11 cellular contexts compared by ENCODE assay signal in genomic region chr14:80940146-80940545, GRCh38. TPM values are rescaled to one million over a fixed set of nuclear protein-coding genes. Genes with fewer than 3 reads are reported as not detected.
A peak's percentile ranks its signal among the peaks of the same experiment; 100 is the strongest.
DNase-seq lines count a peak whose midpoint lies in the region; ATAC-seq and TF ChIP-seq lines count a peak whose summit lies in the region.
"Had no signal": no experiment of that assay in that cellular context is flagged by ENCODE, and none has a peak within 500 bp of the region (broad histone marks: within the 10 kb centered on the region; RNA-seq: fewer than 3 reads in every experiment).

No MANE protein-coding gene starts in this region.

- no peaks in the 10 kb centered on the region for H3K27me3 ChIP-seq in Karpas-422 (ENCODE audit: low read length)
- H3K27me3 ChIP-seq in MG63, result no peaks in the 10 kb centered on the region
- H3K27me3 ChIP-seq: adrenal gland, right atrium auricular region had no signal

- peak; percentile 37 for ATAC-seq in activated CD8-positive, alpha-beta T cell treated with anti-CD3 and anti-CD28 coated beads for 36 hours
- ATAC-seq in esophagus mucosa, result no peak

- peaks cover 21% of the 10 kb centered on the region for H3K4me1 Mint-ChIP-seq in activated CD8-positive, alpha-beta T cell treated with anti-CD3 and anti-CD28 coated beads for 36 hours (ENCODE audit: low read depth)

- H3K4me2 ChIP-seq in Karpas-422 (ENCODE audit: low read depth, low read length, poor library complexity, severe bottlenecking), result peak overlapping the region; percentile 83

- H3K4me1 ChIP-seq in Karpas-422 (ENCODE audit: low read length), result peaks cover 40% of the 10 kb centered on the region

- POLR2A ChIA-PET in activated CD8-positive, alpha-beta T cell treated with anti-CD3 and anti-CD28 coated beads for 36 hours (lab: Charles Lee), result interaction anchor here (2.6 to 4.6 kb wide), 2 partner anchors 10 to 19 kb away, joined by 12 to 29 read pairs; no protein-coding TSS in a partner anchor

- H3K4me3 Mint-ChIP-seq in activated CD8-positive, alpha-beta T cell treated with anti-CD3 and anti-CD28 coated beads for 36 hours, result peak overlapping the region; percentile 55

- H3K4me3 ChIP-seq in Karpas-422 (ENCODE audit: low read length), result peak overlapping the region; percentile 83
- no peak overlapping the region for H3K4me3 ChIP-seq in foreskin fibroblast (ENCODE audit: low read depth in 1 of 2, low read length in 2 of 2)
- H3K4me3 ChIP-seq in MG63, result no peak overlapping the region

- peaks cover 1% of the 10 kb centered on the region for H3K36me3 Mint-ChIP-seq in activated CD8-positive, alpha-beta T cell treated with anti-CD3 and anti-CD28 coated beads for 36 hours (ENCODE audit: low read depth)

- no peaks in the 10 kb centered on the region for H3K9me3 ChIP-seq in Karpas-422 (ENCODE audit: low read length)
- no peaks in the 10 kb centered on the region for H3K9me3 ChIP-seq in MG63
- H3K9me3 ChIP-seq: adrenal gland, right atrium auricular region had no signal

- peak; percentile 8 for DNase-seq in stimulated activated CD4-positive, alpha-beta T cell treated with anti-CD3 and anti-CD28 coated beads, Interleukin-15, amount 100 ng/mL, for 24 hours
- DNase-seq in stimulated activated CD4-positive, alpha-beta T cell treated with anti-CD3 and anti-CD28 coated beads, Interleukin-2, amount 100 ng/mL, for 24 hours, result no peak
- DNase-seq in Karpas-422 (peak; percentile 63), foreskin fibroblast (no peak), MG63 (no peak)
- peak; percentile 24 for DNase-seq in activated CD8-positive, alpha-beta T cell treated with anti-CD3 and anti-CD28 coated beads for 36 hours
- DNase-seq in stimulated activated CD4-positive, alpha-beta T cell treated with anti-CD3 and anti-CD28 coated beads, Interleukin-12 subunit alpha, Interleukin-12 subunit beta, amount 100 ng/mL, for 4 hours, result no peak
- DNase-seq: adrenal gland, NCI-H2081 treated with DMSO at 0.1 percent for 48 hours had no signal

- no peaks in the 10 kb centered on the region for H4K20me1 ChIP-seq in Karpas-422 (ENCODE audit: insufficient read depth, low read depth, low read length)

- peak overlapping the region; percentile 52 for H3K27ac Mint-ChIP-seq in activated CD8-positive, alpha-beta T cell treated with anti-CD3 and anti-CD28 coated beads for 36 hours

- H3K9ac ChIP-seq in Karpas-422 (ENCODE audit: low read length), result peak overlapping the region; percentile 73

- no peaks in the 10 kb centered on the region for H3K9me3 Mint-ChIP-seq in activated CD8-positive, alpha-beta T cell treated with anti-CD3 and anti-CD28 coated beads for 36 hours

- H3K79me2 ChIP-seq in Karpas-422 (ENCODE audit: low read length), result peaks cover 47% of the 10 kb centered on the region

- H3K36me3 ChIP-seq in Karpas-422 (ENCODE audit: insufficient read depth, low read length) (peaks cover 9% of the 10 kb centered on the region), MG63 (no peaks in the 10 kb centered on the region)
- H3K36me3 ChIP-seq: adrenal gland, right atrium auricular region had no signal

- H3K27me3 Mint-ChIP-seq in activated CD8-positive, alpha-beta T cell treated with anti-CD3 and anti-CD28 coated beads for 36 hours, result no peaks in the 10 kb centered on the region

- H3K27ac ChIP-seq in Karpas-422 (ENCODE audit: low read length), result peak overlapping the region; percentile 33
- H3K27ac ChIP-seq: adrenal gland, right atrium auricular region had no signal

- no peak for TF ChIP-seq CTCF in activated CD8-positive, alpha-beta T cell treated with anti-CD3 and anti-CD28 coated beads for 36 hours (IDR thresholded peaks at IDR 0.05)
- no peak for TF ChIP-seq CTCF in foreskin fibroblast (IDR thresholded peaks at IDR 0.05; ENCODE audit: low read depth, low read length)

- peak overlapping the region; percentile 3; the same call in 1 of the 2 replicates for H2AFZ ChIP-seq in Karpas-422 (ENCODE audit: low read length)

- CTCF ChIA-PET in activated CD8-positive, alpha-beta T cell treated with anti-CD3 and anti-CD28 coated beads for 36 hours (lab: Charles Lee), result interaction anchor here (1.1 to 4.3 kb wide), 2 partner anchors 46 to 48 kb away, joined by 3 to 31 read pairs; no protein-coding TSS in a partner anchor

- H3K9me2 ChIP-seq in Karpas-422 (replicated peaks; ENCODE audit: insufficient read depth, low read length), result no peaks in the 10 kb centered on the region

- intact Hi-C loops in activated CD8-positive, alpha-beta T cell treated with anti-CD3 and anti-CD28 coated beads for 36 hours (cut with micrococcal nuclease), result no loop called here

RNA-seq across cellular contexts. Expression of gene CEP128, which starts 1.4 kb away (rescaled TPM):
- total RNA-seq in Karpas-422 (2014; rRNA removed; shearing (Covaris generic); ENCODE audit: low replicate concordance), result 28.3 and 29.3 TPM in 2 replicates
- 10 to 100 TPM; 21.6 to 22.5 TPM for total RNA-seq in activated CD8-positive, alpha-beta T cell treated with anti-CD3 and anti-CD28 coated beads for 36 hours
- total RNA-seq in esophagus mucosa, result 4.2 TPM
- 0.22 and 1.4 TPM in 2 replicates for total RNA-seq in MG63 (2014; rRNA removed; shearing (Covaris generic); ENCODE audit: low replicate concordance)

RNA-seq across cellular contexts. Expression of gene TSHR, which starts 15.3 kb away (rescaled TPM):
- total RNA-seq in Karpas-422 (2014; rRNA removed; shearing (Covaris generic); ENCODE audit: low replicate concordance), result not detected in 2 replicates
- total RNA-seq in activated CD8-positive, alpha-beta T cell treated with anti-CD3 and anti-CD28 coated beads for 36 hours, result under 1 TPM in 1 of 2 experiments, not detected in 1; 0.31 TPM
- not detected for total RNA-seq in esophagus mucosa
- total RNA-seq in MG63 (2014; rRNA removed; shearing (Covaris generic); ENCODE audit: low replicate concordance), result 0.20 TPM in 1 of 2 replicates, not detected in the other
- total RNA-seq: right atrium auricular region had no signal

Comparison
In these comparisons a context has a peak if more than half of its experiments do, and no peak if none do; other contexts are left out.
1. DNase-seq: peak in stimulated activated CD4-positive, alpha-beta T cell treated with anti-CD3 and anti-CD28 coated beads, Interleukin-15, amount 100 ng/mL, for 24 hours (single experiment), Karpas-422 (single experiment) and activated CD8-positive, alpha-beta T cell treated with anti-CD3 and anti-CD28 coated beads for 36 hours (single experiment); none in stimulated activated CD4-positive, alpha-beta T cell treated with anti-CD3 and anti-CD28 coated beads, Interleukin-2, amount 100 ng/mL, for 24 hours (0 of 2), foreskin fibroblast (0 of 2), stimulated activated CD4-positive, alpha-beta T cell treated with anti-CD3 and anti-CD28 coated beads, Interleukin-12 subunit alpha, Interleukin-12 subunit beta, amount 100 ng/mL, for 4 hours (single experiment) and MG63 (single experiment).